In the genomic region with DNA sequence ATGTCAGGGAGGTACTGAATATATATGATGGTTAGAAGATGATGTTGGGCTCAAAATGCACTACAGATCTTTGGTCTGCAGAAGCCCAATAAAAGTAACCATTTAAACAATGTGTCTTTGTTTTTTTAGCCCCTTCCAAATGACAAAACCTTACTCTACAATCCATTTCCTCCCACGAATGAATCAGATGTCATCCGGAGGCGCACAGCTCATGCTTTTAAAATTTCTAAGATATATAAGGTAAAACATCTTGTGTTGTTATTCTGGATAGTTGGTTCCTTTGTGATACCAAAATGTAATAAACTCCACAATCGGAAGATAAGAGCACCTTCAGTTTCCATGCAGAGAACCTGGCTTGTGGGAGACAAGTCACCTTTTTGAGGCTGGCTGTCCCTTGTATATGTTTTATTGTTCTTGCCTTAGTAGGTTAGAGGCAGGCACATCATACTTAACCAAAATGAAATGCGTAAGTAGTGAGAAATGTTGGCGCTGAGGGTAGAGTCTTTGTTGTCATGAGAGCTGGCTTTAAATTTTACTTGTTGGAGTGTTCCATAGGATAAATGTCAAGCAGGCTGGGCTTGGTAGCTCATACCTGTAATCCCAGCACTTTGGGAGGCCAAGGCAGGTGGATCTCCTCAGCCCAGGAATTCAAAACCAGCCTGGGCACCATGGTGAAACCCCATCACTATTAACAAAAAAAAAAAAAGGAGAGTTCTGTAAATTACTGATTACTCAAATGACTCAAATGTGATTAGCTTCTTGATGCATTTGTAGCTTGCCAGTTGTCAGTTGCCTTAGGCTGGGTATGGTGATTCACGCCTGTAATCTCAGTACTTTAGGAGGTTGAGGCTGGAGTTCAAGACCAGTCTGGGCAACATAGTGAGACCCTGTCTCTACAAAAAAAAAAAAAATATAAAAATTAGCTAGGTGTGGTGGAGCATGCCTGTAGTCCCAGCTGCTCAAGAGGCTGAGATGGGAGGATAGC, we compare ENCODE assay signal across 15 cellular contexts. TPM values are rescaled to one million over a fixed set of nuclear protein-coding genes. Genes with fewer than 3 reads are reported as not detected.
DNase-seq lines count a peak whose midpoint lies in the region; ATAC-seq, FAIRE-seq and TF ChIP-seq lines count a peak whose summit lies in the region.
"Had no signal": no experiment of that assay in that cellular context is flagged by ENCODE, and none has a peak within 500 bp of the region (broad histone marks: within the 10 kb centered on the region; RNA-seq: fewer than 3 reads in every experiment).

No MANE protein-coding gene starts in this region.

- CTCF ChIA-PET in activated naive CD4-positive, alpha-beta T cell treated with anti-CD3 and anti-CD28 coated beads for 36 hours (lab: Charles Lee), result interaction anchor here (0.6 to 3.8 kb wide), 11 partner anchors 9 to 167 kb away, joined by 3 to 36 read pairs (median 4); a partner anchor contains a TSS
- CTCF ChIA-PET in endothelial cell of umbilical vein (lab: Charles Lee), result interaction anchor here (0.7 to 4.9 kb wide), 16 partner anchors 9 to 121 kb away, joined by 3 to 49 read pairs (median 4); a partner anchor contains a TSS

- intact Hi-C loops in activated naive CD4-positive, alpha-beta T cell treated with anti-CD3 and anti-CD28 coated beads for 36 hours (cut with micrococcal nuclease), result loop anchor here (1.0 to 10.0 kb wide), 6 partner anchors 21 to 411 kb away; a partner anchor contains a TSS
- intact Hi-C loops in endothelial cell of umbilical vein (cut with micrococcal nuclease), result loop anchor here (5.0 kb wide), 1 partner anchor 120 kb away; no protein-coding TSS in a partner anchor

- POLR2A ChIA-PET in endothelial cell of umbilical vein (lab: Charles Lee), result interaction anchor here (0.7 to 1.8 kb wide), 3 partner anchors 10 to 145 kb away, joined by 3 to 8 read pairs (median 5); no protein-coding TSS in a partner anchor

- no peak for TF ChIP-seq POLR2A in endothelial cell of umbilical vein (IDR thresholded peaks at IDR 0.05; ENCODE audit: low read depth, low read length)

- H3K9me3 Mint-ChIP-seq in activated naive CD4-positive, alpha-beta T cell treated with anti-CD3 and anti-CD28 coated beads for 36 hours, result no peaks in the 10 kb centered on the region
- H3K9me3 Mint-ChIP-seq in stimulated activated effector memory CD8-positive, alpha-beta T cell treated with anti-CD3 and anti-CD28 coated beads, Interleukin-12 subunit alpha, Interleukin-12 subunit beta, amount 100 ng/mL, for 72 hours, result no peaks in the 10 kb centered on the region
- H3K9me3 Mint-ChIP-seq in type B pancreatic cell, result no peaks in the 10 kb centered on the region
- H3K9me3 Mint-ChIP-seq: neural progenitor cell had no signal

- peaks cover 52% of the 10 kb centered on the region for H3K36me3 Mint-ChIP-seq in activated naive CD4-positive, alpha-beta T cell treated with anti-CD3 and anti-CD28 coated beads for 36 hours (ENCODE audit: low read depth)
- H3K36me3 Mint-ChIP-seq in T-helper 17 cell (ENCODE audit: low read depth) (peaks cover 6% of the 10 kb centered on the region), type B pancreatic cell (peaks cover 28% of the 10 kb centered on the region)
- H3K36me3 Mint-ChIP-seq in stimulated activated effector memory CD8-positive, alpha-beta T cell treated with anti-CD3 and anti-CD28 coated beads, Interleukin-12 subunit alpha, Interleukin-12 subunit beta, amount 100 ng/mL, for 72 hours, result peaks cover 88% of the 10 kb centered on the region

- no peak overlapping the region for H2AFZ ChIP-seq in endothelial cell of umbilical vein (ENCODE audit: low read depth, low read length)
- H2AFZ ChIP-seq: neural progenitor cell had no signal

- H3K9me1 ChIP-seq in endothelial cell of umbilical vein (replicated peaks; ENCODE audit: control insufficient read depth, extremely low read depth, insufficient read depth, low read length), result no peaks in the 10 kb centered on the region

- FAIRE-seq in endothelial cell of umbilical vein (lab: Jason Lieb, UNC), result peak; percentile 73
- FAIRE-seq: GM12891 had no signal

- TF ChIP-seq CTCF in endothelial cell of umbilical vein (IDR thresholded peaks at IDR 0.05; ENCODE audit: extremely low read depth in 1 of 2, insufficient read depth in 1 of 2, low read depth in 1 of 2, low read length in 2 of 2), result no peak
- no peak for TF ChIP-seq CTCF in type B pancreatic cell (conservative IDR thresholded peaks at IDR 0.05)

- no peaks in the 10 kb centered on the region for H3K9me3 ChIP-seq in T-helper 17 cell (ENCODE audit: control insufficient read depth, low read length, poor library complexity, severe bottlenecking)
- H3K9me3 ChIP-seq in endothelial cell of umbilical vein (replicated peaks; ENCODE audit: control insufficient read depth, insufficient read depth, low read length), result no peaks in the 10 kb centered on the region

- dilution Hi-C loops in endothelial cell of umbilical vein (cut with MboI; ENCODE audit: extremely low pct_ligation_motif_present, low sequenced_read_pairs), result no loop called here

- H3K27ac ChIP-seq in endothelial cell of umbilical vein (ENCODE audit: insufficient read depth, low read depth, low read length), result peak overlapping the region; percentile 85
- H3K27ac ChIP-seq: neural progenitor cell had no signal

- H3K79me2 ChIP-seq in endothelial cell of umbilical vein (ENCODE audit: control insufficient read depth, insufficient read depth, low read length), result no peaks in the 10 kb centered on the region

- no peak for ATAC-seq in T-helper 17 cell
- ATAC-seq in stimulated activated effector memory CD8-positive, alpha-beta T cell treated with anti-CD3 and anti-CD28 coated beads, Interleukin-12 subunit alpha, Interleukin-12 subunit beta, amount 100 ng/mL, for 72 hours, result no peak

- H3K4me3 ChIP-seq in endothelial cell of umbilical vein (replicated peaks in 1 of 3; ENCODE audit: insufficient read depth in 1 of 3, low read depth in 1 of 3, low read length in 3 of 3), result no peak overlapping the region
- H3K4me3 ChIP-seq: neural progenitor cell had no signal

- peak; percentile 22 for DNase-seq in activated naive CD4-positive, alpha-beta T cell treated with anti-CD3 and anti-CD28 coated beads for 36 hours
- DNase-seq in activated naive CD4-positive, alpha-beta T cell treated with Interleukin-2 at 50 U/mL for 16 hours, result no peak
- DNase-seq in T-helper 17 cell (no peak), endothelial cell of umbilical vein (ENCODE audit: low read depth, low spot score) (peak; percentile 66), hippocampal formation (lab: John Stamatoyannopoulos, UW) (no peak), type B pancreatic cell (ENCODE audit: extremely low spot score, unreplicated experiment) (no peak)
- DNase-seq in stimulated activated effector memory CD8-positive, alpha-beta T cell treated with anti-CD3 and anti-CD28 coated beads, Interleukin-12 subunit alpha, Interleukin-12 subunit beta, amount 100 ng/mL, for 72 hours (ENCODE audit: low spot score in 2 of 2), result no peak
- no peak for DNase-seq in stimulated activated CD4-positive, alpha-beta T cell treated with anti-CD3 and anti-CD28 coated beads, Interleukin-12 subunit alpha, Interleukin-12 subunit beta, amount 100 ng/mL, for 4 hours
- DNase-seq: cortex of kidney, DMS79, NCI-H2029 treated with DMSO at 0.1 percent for 48 hours, Right ventricle myocardium superior, trophoblast cell had no signal

- H3K27ac Mint-ChIP-seq in activated naive CD4-positive, alpha-beta T cell treated with anti-CD3 and anti-CD28 coated beads for 36 hours, result peak overlapping the region; percentile 75
- H3K27ac Mint-ChIP-seq in T-helper 17 cell, result peak overlapping the region; percentile 71
- H3K27ac Mint-ChIP-seq in stimulated activated effector memory CD8-positive, alpha-beta T cell treated with anti-CD3 and anti-CD28 coated beads, Interleukin-12 subunit alpha, Interleukin-12 subunit beta, amount 100 ng/mL, for 72 hours, result peak overlapping the region; percentile 88
- H3K27ac Mint-ChIP-seq in type B pancreatic cell, result no peak overlapping the region
- H3K27ac Mint-ChIP-seq: neural progenitor cell had no signal

- TSS peak; percentile 49 for BruUV-seq in endothelial cell of umbilical vein (replicated peaks; lab: Mats Ljungman, UMichigan)

- H3K36me3 ChIP-seq in endothelial cell of umbilical vein (ENCODE audit: control insufficient read depth in 2 of 2, extremely low read depth in 1 of 2, insufficient read depth in 2 of 2, low read length in 2 of 2), result peaks cover 0 to 12% of the 10 kb centered on the region in 2 experiments

- no peak overlapping the region for H3K4me3 Mint-ChIP-seq in activated naive CD4-positive, alpha-beta T cell treated with anti-CD3 and anti-CD28 coated beads for 36 hours
- no peak overlapping the region for H3K4me3 Mint-ChIP-seq in T-helper 17 cell
- H3K4me3 Mint-ChIP-seq in stimulated activated effector memory CD8-positive, alpha-beta T cell treated with anti-CD3 and anti-CD28 coated beads, Interleukin-12 subunit alpha, Interleukin-12 subunit beta, amount 100 ng/mL, for 72 hours, result peak overlapping the region; percentile 54
- no peak overlapping the region for H3K4me3 Mint-ChIP-seq in type B pancreatic cell
- H3K4me3 Mint-ChIP-seq: neural progenitor cell had no signal

- H3K4me2 ChIP-seq in endothelial cell of umbilical vein (ENCODE audit: insufficient read depth, low read length), result peak overlapping the region; percentile 61
- H3K4me2 ChIP-seq: neural progenitor cell had no signal

- peak overlapping the region; percentile 21 for H3K9ac ChIP-seq in endothelial cell of umbilical vein (replicated peaks; ENCODE audit: extremely low read depth, insufficient read depth, low read length)
- H3K9ac ChIP-seq: neural progenitor cell had no signal

- H4K20me1 ChIP-seq in endothelial cell of umbilical vein (replicated peaks; ENCODE audit: control insufficient read depth, extremely low read depth, insufficient read depth, low read length), result no peaks in the 10 kb centered on the region

- peaks cover 46% of the 10 kb centered on the region for H3K4me1 Mint-ChIP-seq in activated naive CD4-positive, alpha-beta T cell treated with anti-CD3 and anti-CD28 coated beads for 36 hours (ENCODE audit: low read depth)
- H3K4me1 Mint-ChIP-seq in T-helper 17 cell, result peaks cover 19% of the 10 kb centered on the region
- H3K4me1 Mint-ChIP-seq in stimulated activated effector memory CD8-positive, alpha-beta T cell treated with anti-CD3 and anti-CD28 coated beads, Interleukin-12 subunit alpha, Interleukin-12 subunit beta, amount 100 ng/mL, for 72 hours, result peaks cover 25% of the 10 kb centered on the region
- H3K4me1 Mint-ChIP-seq in type B pancreatic cell (ENCODE audit: unreplicated experiment), result peaks cover 5% of the 10 kb centered on the region
- H3K4me1 Mint-ChIP-seq: neural progenitor cell had no signal

- no peaks in the 10 kb centered on the region for H3K27me3 Mint-ChIP-seq in activated naive CD4-positive, alpha-beta T cell treated with anti-CD3 and anti-CD28 coated beads for 36 hours (ENCODE audit: low read depth)
- no peaks in the 10 kb centered on the region for H3K27me3 Mint-ChIP-seq in T-helper 17 cell
- H3K27me3 Mint-ChIP-seq in type B pancreatic cell, result no peaks in the 10 kb centered on the region

- peaks cover 39% of the 10 kb centered on the region for H3K4me1 ChIP-seq in endothelial cell of umbilical vein (ENCODE audit: control insufficient read depth, extremely low read depth, insufficient read depth, low read length)
- H3K4me1 ChIP-seq: neural progenitor cell had no signal

- no peaks in the 10 kb centered on the region for H3K27me3 ChIP-seq in endothelial cell of umbilical vein (ENCODE audit: control insufficient read depth in 2 of 2, insufficient read depth in 2 of 2, low read length in 2 of 2)
- H3K27me3 ChIP-seq: neural progenitor cell had no signal

RNA-seq across cellular contexts. Expression of a gene that starts 19.7 kb away (rescaled TPM):
- total RNA-seq in activated naive CD4-positive, alpha-beta T cell treated with anti-CD3 and anti-CD28 coated beads for 36 hours, result 1 to 10 TPM; 7.3 to 7.8 TPM
- total RNA-seq in T-helper 17 cell, result 10 to 100 TPM; 15.5 to 17.9 TPM
- total RNA-seq in endothelial cell of umbilical vein, result 73.7 and 76.2 TPM in 2 replicates
- 19.4 and 24.9 TPM in 2 replicates for polyA plus RNA-seq in endothelial cell of umbilical vein
- polyA plus RNA-seq in endothelial cell of umbilical vein (2011; cell fraction: cytosol; rRNA removed), result 21.3 and 22.5 TPM in 2 replicates
- polyA plus RNA-seq in endothelial cell of umbilical vein (2011; cell fraction: nucleus; rRNA removed), result 55.2 and 60.1 TPM in 2 replicates
- 32.0 and 39.8 TPM in 2 replicates for polyA plus RNA-seq in endothelial cell of umbilical vein (2012)
- 146 TPM in 2 replicates for polyA minus RNA-seq in endothelial cell of umbilical vein
- polyA minus RNA-seq in endothelial cell of umbilical vein (2011; cell fraction: cytosol; rRNA and poly(A)+ RNA removed), result 31.3 TPM
- 72.9 and 101 TPM in 2 replicates for polyA minus RNA-seq in endothelial cell of umbilical vein (2011; cell fraction: nucleus; rRNA and poly(A)+ RNA removed)
- 20.9 and 22.2 TPM in 2 replicates for total RNA-seq in type B pancreatic cell (ENCODE audit: low replicate concordance)

RNA-seq across cellular contexts. Expression of a gene that starts 34.8 kb away (rescaled TPM):
- total RNA-seq in activated naive CD4-positive, alpha-beta T cell treated with anti-CD3 and anti-CD28 coated beads for 36 hours, result 10 to 100 TPM; 62.6 to 69.8 TPM
- total RNA-seq in T-helper 17 cell (10 to 100 TPM; 29.4 to 47.2 TPM), endothelial cell of umbilical vein (56.1 and 60.2 TPM in 2 replicates), type B pancreatic cell (ENCODE audit: low replicate concordance) (42.5 and 51.9 TPM in 2 replicates)
- 59.5 and 67.2 TPM in 2 replicates for polyA plus RNA-seq in endothelial cell of umbilical vein
- polyA plus RNA-seq in endothelial cell of umbilical vein (2011; cell fraction: cytosol; rRNA removed), result 52.8 and 58.9 TPM in 2 replicates
- polyA plus RNA-seq in endothelial cell of umbilical vein (2011; cell fraction: nucleus; rRNA removed), result 66.5 and 81.0 TPM in 2 replicates
- polyA plus RNA-seq in endothelial cell of umbilical vein (2012), result 61.6 and 78.5 TPM in 2 replicates
- polyA minus RNA-seq in endothelial cell of umbilical vein, result 108 and 115 TPM in 2 replicates
- 61.8 TPM for polyA minus RNA-seq in endothelial cell of umbilical vein (2011; cell fraction: cytosol; rRNA and poly(A)+ RNA removed)
- polyA minus RNA-seq in endothelial cell of umbilical vein (2011; cell fraction: nucleus; rRNA and poly(A)+ RNA removed), result 30.3 and 44.3 TPM in 2 replicates

RNA-seq across cellular contexts. Expression of a gene that starts 34.9 kb away (rescaled TPM):
- total RNA-seq in activated naive CD4-positive, alpha-beta T cell treated with anti-CD3 and anti-CD28 coated beads for 36 hours, result 100 to 1,000 TPM; 114 to 117 TPM
- total RNA-seq in T-helper 17 cell (10 to 100 TPM; 66.1 to 68.5 TPM), endothelial cell of umbilical vein (131 and 139 TPM in 2 replicates), type B pancreatic cell (ENCODE audit: low replicate concordance) (101 and 131 TPM in 2 replicates)
- polyA plus RNA-seq in endothelial cell of umbilical vein, result 118 and 128 TPM in 2 replicates
- 127 and 133 TPM in 2 replicates for polyA plus RNA-seq in endothelial cell of umbilical vein (2011; cell fraction: cytosol; rRNA removed)
- 63.8 and 68.0 TPM in 2 replicates for polyA plus RNA-seq in endothelial cell of umbilical vein (2011; cell fraction: nucleus; rRNA removed)
- 89.0 and 122 TPM in 2 replicates for polyA plus RNA-seq in endothelial cell of umbilical vein (2012)
- polyA minus RNA-seq in endothelial cell of umbilical vein, result 152 and 153 TPM in 2 replicates
- 99.5 TPM for polyA minus RNA-seq in endothelial cell of umbilical vein (2011; cell fraction: cytosol; rRNA and poly(A)+ RNA removed)
- 38.2 and 38.7 TPM in 2 replicates for polyA minus RNA-seq in endothelial cell of umbilical vein (2011; cell fraction: nucleus; rRNA and poly(A)+ RNA removed)

Comparison
In these comparisons a context has a peak if more than half of its experiments do, and no peak if none do; other contexts are left out.
1. DNase-seq: peak in activated naive CD4-positive, alpha-beta T cell treated with anti-CD3 and anti-CD28 coated beads for 36 hours (single experiment) and endothelial cell of umbilical vein (single experiment); none in activated naive CD4-positive, alpha-beta T cell treated with Interleukin-2 at 50 U/mL for 16 hours (single experiment), T-helper 17 cell (0 of 3), stimulated activated effector memory CD8-positive, alpha-beta T cell treated with anti-CD3 and anti-CD28 coated beads, Interleukin-12 subunit alpha, Interleukin-12 subunit beta, amount 100 ng/mL, for 72 hours (0 of 2), hippocampal formation (0 of 2), type B pancreatic cell (single experiment) and stimulated activated CD4-positive, alpha-beta T cell treated with anti-CD3 and anti-CD28 coated beads, Interleukin-12 subunit alpha, Interleukin-12 subunit beta, amount 100 ng/mL, for 4 hours (single experiment).